1 cellular context compared by ENCODE assay signal in the genomic region with DNA sequence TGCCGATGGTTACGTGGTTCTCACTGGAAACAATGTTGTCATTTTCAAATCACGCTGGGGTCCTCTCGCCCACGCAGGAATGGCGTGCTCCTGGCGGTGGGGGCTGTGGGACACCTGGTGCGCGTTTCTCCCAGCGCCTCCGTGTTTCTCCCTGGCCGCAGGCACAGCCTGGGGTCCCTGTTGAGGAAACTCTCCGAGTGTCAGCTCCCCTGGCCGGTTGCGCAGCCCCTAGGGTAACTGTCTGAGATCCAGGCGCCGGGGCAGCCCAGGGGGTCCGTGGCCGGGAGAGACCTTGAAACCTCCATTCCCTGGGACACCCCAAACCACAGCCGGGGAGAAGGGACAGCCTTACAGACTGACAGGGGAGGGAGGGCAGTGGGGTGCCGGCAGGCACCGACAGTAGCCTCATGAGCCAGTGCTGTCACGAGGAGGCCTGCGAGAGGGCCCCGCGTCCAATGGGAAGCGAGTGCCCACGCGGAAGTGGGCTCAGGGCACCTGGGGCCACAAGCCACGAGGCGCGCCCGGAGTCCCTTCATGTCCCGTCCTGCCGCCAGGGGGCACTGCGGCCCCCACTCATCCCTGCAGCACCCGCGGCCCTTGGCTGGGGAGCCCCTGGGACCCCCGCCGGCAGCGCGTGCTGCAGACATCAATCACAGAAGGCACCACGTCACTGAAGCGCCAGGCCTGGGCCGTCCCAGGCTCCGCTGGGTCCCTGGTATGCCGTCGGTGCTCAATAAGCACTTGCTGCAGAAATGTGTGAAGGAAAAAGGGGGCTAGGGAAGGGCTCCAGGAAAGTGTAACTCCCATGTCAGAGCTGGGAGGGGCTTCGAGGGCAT.
A peak's percentile ranks its signal among the peaks of the same experiment; 100 is the strongest.
TF ChIP-seq lines count a peak whose summit lies in the region.

No MANE protein-coding gene starts in this region.

TF ChIP-seq in HepG2, 621 proteins besides CTCF, POLR2A, EP300 and RAD21 (continues in another document):
- TF ChIP-seq TCF12 (IDR thresholded peaks at IDR 0.05) = no peak
- TF ChIP-seq TCF12 (CRISPR knock-in tag; IDR thresholded peaks at IDR 0.05) = no peak
- TF ChIP-seq ZBTB8A (CRISPR knock-in tag; IDR thresholded peaks at IDR 0.05; ENCODE audit: borderline replicate concordance, low read depth) = no peak
- no peak for TF ChIP-seq NBN (conservative IDR thresholded peaks at IDR 0.05)
- TF ChIP-seq, protein P1, sequence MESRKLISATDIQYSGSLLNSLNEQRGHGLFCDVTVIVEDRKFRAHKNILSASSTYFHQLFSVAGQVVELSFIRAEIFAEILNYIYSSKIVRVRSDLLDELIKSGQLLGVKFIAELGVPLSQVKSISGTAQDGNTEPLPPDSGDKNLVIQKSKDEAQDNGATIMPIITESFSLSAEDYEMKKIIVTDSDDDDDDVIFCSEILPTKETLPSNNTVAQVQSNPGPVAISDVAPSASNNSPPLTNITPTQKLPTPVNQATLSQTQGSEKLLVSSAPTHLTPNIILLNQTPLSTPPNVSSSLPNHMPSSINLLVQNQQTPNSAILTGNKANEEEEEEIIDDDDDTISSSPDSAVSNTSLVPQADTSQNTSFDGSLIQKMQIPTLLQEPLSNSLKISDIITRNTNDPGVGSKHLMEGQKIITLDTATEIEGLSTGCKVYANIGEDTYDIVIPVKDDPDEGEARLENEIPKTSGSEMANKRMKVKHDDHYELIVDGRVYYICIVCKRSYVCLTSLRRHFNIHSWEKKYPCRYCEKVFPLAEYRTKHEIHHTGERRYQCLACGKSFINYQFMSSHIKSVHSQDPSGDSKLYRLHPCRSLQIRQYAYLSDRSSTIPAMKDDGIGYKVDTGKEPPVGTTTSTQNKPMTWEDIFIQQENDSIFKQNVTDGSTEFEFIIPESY (CRISPR knock-in tag; IDR thresholded peaks at IDR 0.05) = peak; percentile 72
- TF ChIP-seq ZNF264 (CRISPR knock-in tag; IDR thresholded peaks at IDR 0.05) = no peak
- TF ChIP-seq EED (CRISPR knock-in tag; IDR thresholded peaks at IDR 0.05) = no peak
- TF ChIP-seq HNF4A (CRISPR knock-in tag; IDR thresholded peaks at IDR 0.05) = no peak
- no peak for TF ChIP-seq PCBP2 (optimal IDR thresholded peaks at IDR 0.05; ENCODE audit: low read depth, low read length, poor library complexity, severe bottlenecking)
- TF ChIP-seq HDAC6 (IDR thresholded peaks at IDR 0.05; ENCODE audit: low read depth, low read length) = no peak
- TF ChIP-seq ZBTB42 (CRISPR knock-in tag; IDR thresholded peaks at IDR 0.05) = no peak
- no peak for TF ChIP-seq ISX (CRISPR knock-in tag; conservative IDR thresholded peaks at IDR 0.05)
- TF ChIP-seq DNMT3B (CRISPR knock-in tag; conservative IDR thresholded peaks at IDR 0.05) = no peak
- no peak for TF ChIP-seq ZNF615 (CRISPR knock-in tag; IDR thresholded peaks at IDR 0.05; ENCODE audit: borderline replicate concordance)
- TF ChIP-seq, protein P2, sequence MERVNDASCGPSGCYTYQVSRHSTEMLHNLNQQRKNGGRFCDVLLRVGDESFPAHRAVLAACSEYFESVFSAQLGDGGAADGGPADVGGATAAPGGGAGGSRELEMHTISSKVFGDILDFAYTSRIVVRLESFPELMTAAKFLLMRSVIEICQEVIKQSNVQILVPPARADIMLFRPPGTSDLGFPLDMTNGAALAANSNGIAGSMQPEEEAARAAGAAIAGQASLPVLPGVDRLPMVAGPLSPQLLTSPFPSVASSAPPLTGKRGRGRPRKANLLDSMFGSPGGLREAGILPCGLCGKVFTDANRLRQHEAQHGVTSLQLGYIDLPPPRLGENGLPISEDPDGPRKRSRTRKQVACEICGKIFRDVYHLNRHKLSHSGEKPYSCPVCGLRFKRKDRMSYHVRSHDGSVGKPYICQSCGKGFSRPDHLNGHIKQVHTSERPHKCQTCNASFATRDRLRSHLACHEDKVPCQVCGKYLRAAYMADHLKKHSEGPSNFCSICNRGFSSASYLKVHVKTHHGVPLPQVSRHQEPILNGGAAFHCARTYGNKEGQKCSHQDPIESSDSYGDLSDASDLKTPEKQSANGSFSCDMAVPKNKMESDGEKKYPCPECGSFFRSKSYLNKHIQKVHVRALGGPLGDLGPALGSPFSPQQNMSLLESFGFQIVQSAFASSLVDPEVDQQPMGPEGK (CRISPR knock-in tag; IDR thresholded peaks at IDR 0.05) = peak; percentile 68
- no peak for TF ChIP-seq ZNF790 (CRISPR knock-in tag; IDR thresholded peaks at IDR 0.05; ENCODE audit: borderline replicate concordance)
- no peak for TF ChIP-seq IKZF1 (IDR thresholded peaks at IDR 0.05)
- 0 out of 2 replicates have a peak, but pooled peaks have one; percentile 21 for TF ChIP-seq ZNF274 (CRISPR knock-in tag; IDR thresholded peaks at IDR 0.05)
- TF ChIP-seq GTF2F1 (IDR thresholded peaks at IDR 0.05; ENCODE audit: low read length) = no peak
- no peak for TF ChIP-seq ZNF7 (CRISPR knock-in tag; IDR thresholded peaks at IDR 0.05)
- no peak for TF ChIP-seq EEA1 (CRISPR knock-in tag; IDR thresholded peaks at IDR 0.05; ENCODE audit: borderline replicate concordance)
- TF ChIP-seq RFX5 (IDR thresholded peaks at IDR 0.05; ENCODE audit: low read depth, low read length) = no peak
- TF ChIP-seq, protein P3, sequence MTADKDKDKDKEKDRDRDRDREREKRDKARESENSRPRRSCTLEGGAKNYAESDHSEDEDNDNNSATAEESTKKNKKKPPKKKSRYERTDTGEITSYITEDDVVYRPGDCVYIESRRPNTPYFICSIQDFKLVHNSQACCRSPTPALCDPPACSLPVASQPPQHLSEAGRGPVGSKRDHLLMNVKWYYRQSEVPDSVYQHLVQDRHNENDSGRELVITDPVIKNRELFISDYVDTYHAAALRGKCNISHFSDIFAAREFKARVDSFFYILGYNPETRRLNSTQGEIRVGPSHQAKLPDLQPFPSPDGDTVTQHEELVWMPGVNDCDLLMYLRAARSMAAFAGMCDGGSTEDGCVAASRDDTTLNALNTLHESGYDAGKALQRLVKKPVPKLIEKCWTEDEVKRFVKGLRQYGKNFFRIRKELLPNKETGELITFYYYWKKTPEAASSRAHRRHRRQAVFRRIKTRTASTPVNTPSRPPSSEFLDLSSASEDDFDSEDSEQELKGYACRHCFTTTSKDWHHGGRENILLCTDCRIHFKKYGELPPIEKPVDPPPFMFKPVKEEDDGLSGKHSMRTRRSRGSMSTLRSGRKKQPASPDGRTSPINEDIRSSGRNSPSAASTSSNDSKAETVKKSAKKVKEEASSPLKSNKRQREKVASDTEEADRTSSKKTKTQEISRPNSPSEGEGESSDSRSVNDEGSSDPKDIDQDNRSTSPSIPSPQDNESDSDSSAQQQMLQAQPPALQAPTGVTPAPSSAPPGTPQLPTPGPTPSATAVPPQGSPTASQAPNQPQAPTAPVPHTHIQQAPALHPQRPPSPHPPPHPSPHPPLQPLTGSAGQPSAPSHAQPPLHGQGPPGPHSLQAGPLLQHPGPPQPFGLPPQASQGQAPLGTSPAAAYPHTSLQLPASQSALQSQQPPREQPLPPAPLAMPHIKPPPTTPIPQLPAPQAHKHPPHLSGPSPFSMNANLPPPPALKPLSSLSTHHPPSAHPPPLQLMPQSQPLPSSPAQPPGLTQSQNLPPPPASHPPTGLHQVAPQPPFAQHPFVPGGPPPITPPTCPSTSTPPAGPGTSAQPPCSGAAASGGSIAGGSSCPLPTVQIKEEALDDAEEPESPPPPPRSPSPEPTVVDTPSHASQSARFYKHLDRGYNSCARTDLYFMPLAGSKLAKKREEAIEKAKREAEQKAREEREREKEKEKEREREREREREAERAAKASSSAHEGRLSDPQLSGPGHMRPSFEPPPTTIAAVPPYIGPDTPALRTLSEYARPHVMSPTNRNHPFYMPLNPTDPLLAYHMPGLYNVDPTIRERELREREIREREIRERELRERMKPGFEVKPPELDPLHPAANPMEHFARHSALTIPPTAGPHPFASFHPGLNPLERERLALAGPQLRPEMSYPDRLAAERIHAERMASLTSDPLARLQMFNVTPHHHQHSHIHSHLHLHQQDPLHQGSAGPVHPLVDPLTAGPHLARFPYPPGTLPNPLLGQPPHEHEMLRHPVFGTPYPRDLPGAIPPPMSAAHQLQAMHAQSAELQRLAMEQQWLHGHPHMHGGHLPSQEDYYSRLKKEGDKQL (CRISPR knock-in tag; IDR thresholded peaks at IDR 0.05; ENCODE audit: low read depth) = no peak
- no peak for TF ChIP-seq PHF20 (CRISPR knock-in tag; IDR thresholded peaks at IDR 0.05)
- TF ChIP-seq CREB1 (IDR thresholded peaks at IDR 0.05) = no peak
- no peak for TF ChIP-seq CREB1 (CRISPR knock-in tag; IDR thresholded peaks at IDR 0.05)
- no peak for TF ChIP-seq ZNF749 (CRISPR knock-in tag; IDR thresholded peaks at IDR 0.05; ENCODE audit: borderline replicate concordance)
- TF ChIP-seq SRSF1 (optimal IDR thresholded peaks at IDR 0.05; ENCODE audit: low read depth, low read length) = no peak
- no peak for TF ChIP-seq ZNF234 (CRISPR knock-in tag; conservative IDR thresholded peaks at IDR 0.05)
- TF ChIP-seq XBP1 (CRISPR knock-in tag; IDR thresholded peaks at IDR 0.05) = no peak
- no peak for TF ChIP-seq HMGXB3 (CRISPR knock-in tag; IDR thresholded peaks at IDR 0.05; ENCODE audit: borderline replicate concordance)
- TF ChIP-seq ZBTB25 (CRISPR knock-in tag; IDR thresholded peaks at IDR 0.05) = no peak
- no peak for TF ChIP-seq GZF1 (CRISPR knock-in tag; IDR thresholded peaks at IDR 0.05)
- TF ChIP-seq JUN (CRISPR knock-in tag; IDR thresholded peaks at IDR 0.05) = no peak
- no peak for TF ChIP-seq BRCA1 (CRISPR knock-in tag; IDR thresholded peaks at IDR 0.05)
- TF ChIP-seq MYNN (CRISPR knock-in tag; IDR thresholded peaks at IDR 0.05; ENCODE audit: low read depth) = no peak
- TF ChIP-seq THAP11 (CRISPR knock-in tag; IDR thresholded peaks at IDR 0.05) = no peak
- TF ChIP-seq ZNF761 (CRISPR knock-in tag; conservative IDR thresholded peaks at IDR 0.05) = no peak
- TF ChIP-seq, protein P4, sequence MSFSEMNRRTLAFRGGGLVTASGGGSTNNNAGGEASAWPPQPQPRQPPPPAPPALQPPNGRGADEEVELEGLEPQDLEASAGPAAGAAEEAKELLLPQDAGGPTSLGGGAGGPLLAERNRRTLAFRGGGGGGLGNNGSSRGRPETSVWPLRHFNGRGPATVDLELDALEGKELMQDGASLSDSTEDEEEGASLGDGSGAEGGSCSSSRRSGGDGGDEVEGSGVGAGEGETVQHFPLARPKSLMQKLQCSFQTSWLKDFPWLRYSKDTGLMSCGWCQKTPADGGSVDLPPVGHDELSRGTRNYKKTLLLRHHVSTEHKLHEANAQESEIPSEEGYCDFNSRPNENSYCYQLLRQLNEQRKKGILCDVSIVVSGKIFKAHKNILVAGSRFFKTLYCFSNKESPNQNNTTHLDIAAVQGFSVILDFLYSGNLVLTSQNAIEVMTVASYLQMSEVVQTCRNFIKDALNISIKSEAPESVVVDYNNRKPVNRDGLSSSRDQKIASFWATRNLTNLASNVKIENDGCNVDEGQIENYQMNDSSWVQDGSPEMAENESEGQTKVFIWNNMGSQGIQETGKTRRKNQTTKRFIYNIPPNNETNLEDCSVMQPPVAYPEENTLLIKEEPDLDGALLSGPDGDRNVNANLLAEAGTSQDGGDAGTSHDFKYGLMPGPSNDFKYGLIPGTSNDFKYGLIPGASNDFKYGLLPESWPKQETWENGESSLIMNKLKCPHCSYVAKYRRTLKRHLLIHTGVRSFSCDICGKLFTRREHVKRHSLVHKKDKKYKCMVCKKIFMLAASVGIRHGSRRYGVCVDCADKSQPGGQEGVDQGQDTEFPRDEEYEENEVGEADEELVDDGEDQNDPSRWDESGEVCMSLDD (CRISPR knock-in tag; IDR thresholded peaks at IDR 0.05; ENCODE audit: borderline replicate concordance) = 0 out of 2 replicates have a peak, but pooled peaks have one; percentile 21
- no peak for TF ChIP-seq ZC3H13 (CRISPR knock-in tag; IDR thresholded peaks at IDR 0.05)
- TF ChIP-seq ZMYM4 (CRISPR knock-in tag; IDR thresholded peaks at IDR 0.05) = no peak
- no peak for TF ChIP-seq IRX3 (CRISPR knock-in tag; IDR thresholded peaks at IDR 0.05; ENCODE audit: borderline replicate concordance, low read depth)
- no peak for TF ChIP-seq ZNF556 (CRISPR knock-in tag; IDR thresholded peaks at IDR 0.05; ENCODE audit: borderline replicate concordance)
